Comparison of ENCODE assay signal across 9 cellular contexts in the genomic region with DNA sequence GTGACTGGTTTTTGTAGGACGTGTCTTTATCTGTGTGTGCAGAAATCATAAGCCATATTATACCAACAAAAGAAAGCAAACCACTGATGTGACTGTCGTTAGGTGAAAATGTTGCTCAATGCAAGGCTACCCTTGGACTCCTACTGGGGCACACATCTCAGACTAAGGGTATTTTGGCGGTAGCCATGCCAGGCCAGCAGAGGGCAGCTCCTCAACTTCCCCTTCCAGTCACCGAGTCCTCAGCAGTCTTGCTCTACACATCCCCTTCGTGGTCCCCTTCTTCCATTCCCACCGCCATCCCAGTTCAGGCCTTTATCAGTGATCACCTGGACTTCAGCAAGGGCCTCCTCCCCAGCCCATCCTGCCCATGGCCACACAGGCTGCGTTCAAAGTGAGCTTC.
A peak's percentile ranks its signal among the peaks of the same experiment; 100 is the strongest.
DNase-seq lines count a peak whose midpoint lies in the region; ATAC-seq, FAIRE-seq and TF ChIP-seq lines count a peak whose summit lies in the region.
"Had no signal": no experiment of that assay in that cellular context is flagged by ENCODE, and none has a peak within 500 bp of the region (broad histone marks: within the 10 kb centered on the region; RNA-seq: fewer than 3 reads in every experiment).

No MANE protein-coding gene starts in this region.

- peak overlapping the region; percentile 70 for H2AFZ ChIP-seq in endothelial cell of umbilical vein (ENCODE audit: low read depth, low read length)

- H3K36me3 ChIP-seq in heart right ventricle: no peaks in the 10 kb centered on the region
- H3K36me3 ChIP-seq in NT2/D1 (ENCODE audit: insufficient read depth, insufficient read length, low read length): no peaks in the 10 kb centered on the region
- no peaks in the 10 kb centered on the region for H3K36me3 ChIP-seq in endothelial cell of umbilical vein (ENCODE audit: control insufficient read depth in 2 of 2, extremely low read depth in 1 of 2, insufficient read depth in 2 of 2, low read length in 2 of 2)

- no peaks in the 10 kb centered on the region for H3K36me3 Mint-ChIP-seq in type B pancreatic cell

- peak overlapping the region; percentile 57 for H3K4me2 ChIP-seq in endothelial cell of umbilical vein (ENCODE audit: insufficient read depth, low read length)

- no peak overlapping the region for H3K27ac Mint-ChIP-seq in type B pancreatic cell

- no peaks in the 10 kb centered on the region for H3K9me3 Mint-ChIP-seq in type B pancreatic cell

- no peaks in the 10 kb centered on the region for H3K4me1 ChIP-seq in heart right ventricle
- no peaks in the 10 kb centered on the region for H3K4me1 ChIP-seq in right cardiac atrium (ENCODE audit: control insufficient read depth, insufficient read depth, low read length)
- no peaks in the 10 kb centered on the region for H3K4me1 ChIP-seq in NT2/D1 (ENCODE audit: insufficient read depth, insufficient read length)
- H3K4me1 ChIP-seq in endothelial cell of umbilical vein (ENCODE audit: control insufficient read depth, extremely low read depth, insufficient read depth, low read length): peaks cover 50% of the 10 kb centered on the region

- H3K9ac ChIP-seq in NT2/D1 (ENCODE audit: insufficient read length, low read depth) (no peak overlapping the region), endothelial cell of umbilical vein (replicated peaks; ENCODE audit: extremely low read depth, insufficient read depth, low read length) (peak overlapping the region; percentile 6)

- ATAC-seq in heart right ventricle: peak in 2 of 8 donors; percentile 30 to 35
- no peak for ATAC-seq in right cardiac atrium
- no peak for ATAC-seq in GM21367 (IDR thresholded peaks at IDR 0.05; ENCODE audit: unreplicated experiment)

- no peak overlapping the region for H3K4me3 ChIP-seq in heart right ventricle
- no peak overlapping the region for H3K4me3 ChIP-seq in right cardiac atrium (ENCODE audit: low read length)
- H3K4me3 ChIP-seq in NT2/D1 (ENCODE audit: insufficient read length, low read depth): no peak overlapping the region
- H3K4me3 ChIP-seq in endothelial cell of umbilical vein (replicated peaks in 1 of 3; ENCODE audit: insufficient read depth in 1 of 3, low read depth in 1 of 3, low read length in 3 of 3): no peak overlapping the region
- H3K4me3 ChIP-seq in foreskin fibroblast (ENCODE audit: low read depth in 1 of 2, low read length in 2 of 2): no peak overlapping the region

- TF ChIP-seq CTCF in heart right ventricle (IDR thresholded peaks at IDR 0.05) (peak in 6 of 9 donors; percentile 30 to 51 (median 36)), endothelial cell of umbilical vein (IDR thresholded peaks at IDR 0.05; ENCODE audit: extremely low read depth in 1 of 2, insufficient read depth in 1 of 2, low read depth in 1 of 2, low read length in 2 of 2) (peak; percentile 48 to 67), type B pancreatic cell (conservative IDR thresholded peaks at IDR 0.05) (peak; percentile 58), foreskin fibroblast (IDR thresholded peaks at IDR 0.05; ENCODE audit: low read depth, low read length) (no peak)

- TF ChIP-seq POLR2A in endothelial cell of umbilical vein (IDR thresholded peaks at IDR 0.05; ENCODE audit: low read depth, low read length): no peak

- CTCF ChIA-PET in endothelial cell of umbilical vein (lab: Charles Lee): interaction anchor here (0.7 to 2.7 kb wide), 17 partner anchors 10 to 1297 kb away, joined by 3 to 35 read pairs (median 6); no protein-coding TSS in a partner anchor

- H3K27me3 ChIP-seq in heart right ventricle: peaks cover 0 to 42% (median 26%) of the 10 kb centered on the region in 7 donors
- no peaks in the 10 kb centered on the region for H3K27me3 ChIP-seq in right cardiac atrium (ENCODE audit: control insufficient read depth, insufficient read depth)
- no peaks in the 10 kb centered on the region for H3K27me3 ChIP-seq in NT2/D1 (ENCODE audit: insufficient read depth, insufficient read length)
- H3K27me3 ChIP-seq in endothelial cell of umbilical vein (ENCODE audit: control insufficient read depth in 2 of 2, insufficient read depth in 2 of 2, low read length in 2 of 2): no peaks in the 10 kb centered on the region

- BruUV-seq in endothelial cell of umbilical vein (replicated peaks; lab: Mats Ljungman, UMichigan): no TSS peak

- no peaks in the 10 kb centered on the region for H3K9me3 ChIP-seq in heart right ventricle
- H3K9me3 ChIP-seq in right cardiac atrium (ENCODE audit: control insufficient read depth, low read length): no peaks in the 10 kb centered on the region
- no peaks in the 10 kb centered on the region for H3K9me3 ChIP-seq in NT2/D1 (ENCODE audit: insufficient read depth, low read length)
- no peaks in the 10 kb centered on the region for H3K9me3 ChIP-seq in endothelial cell of umbilical vein (replicated peaks; ENCODE audit: control insufficient read depth, insufficient read depth, low read length)

- H3K27ac ChIP-seq in heart right ventricle: no peak overlapping the region
- no peak overlapping the region for H3K27ac ChIP-seq in right cardiac atrium (ENCODE audit: low read length)
- peak overlapping the region; percentile 92 for H3K27ac ChIP-seq in endothelial cell of umbilical vein (ENCODE audit: insufficient read depth, low read depth, low read length)

- dilution Hi-C loops in endothelial cell of umbilical vein (cut with MboI; ENCODE audit: extremely low pct_ligation_motif_present, low sequenced_read_pairs): no loop called here

- H4K20me1 ChIP-seq in endothelial cell of umbilical vein (replicated peaks; ENCODE audit: control insufficient read depth, extremely low read depth, insufficient read depth, low read length): no peaks in the 10 kb centered on the region

- POLR2A ChIA-PET in endothelial cell of umbilical vein (lab: Charles Lee): no interaction called here

- H3K27me3 Mint-ChIP-seq in type B pancreatic cell: peaks cover 57% of the 10 kb centered on the region

- FAIRE-seq in endothelial cell of umbilical vein (lab: Jason Lieb, UNC): peak; percentile 56
- FAIRE-seq: islet of Langerhans had no signal

- no peaks in the 10 kb centered on the region for H3K9me1 ChIP-seq in endothelial cell of umbilical vein (replicated peaks; ENCODE audit: control insufficient read depth, extremely low read depth, insufficient read depth, low read length)

- DNase-seq in heart right ventricle (no peak), right cardiac atrium (no peak), NT2/D1 (ENCODE audit: low read depth, low spot score) (peak; percentile 15), endothelial cell of umbilical vein (ENCODE audit: low read depth, low spot score) (no peak), type B pancreatic cell (ENCODE audit: extremely low spot score, unreplicated experiment) (no peak), foreskin fibroblast (no peak), middle frontal gyrus (ENCODE audit: extremely low spot score, low spot score) (no peak)

- H3K4me3 Mint-ChIP-seq in type B pancreatic cell: no peak overlapping the region

- H3K4me1 Mint-ChIP-seq in type B pancreatic cell (ENCODE audit: unreplicated experiment): peaks cover under 1% of the 10 kb centered on the region

- H3K79me2 ChIP-seq in endothelial cell of umbilical vein (ENCODE audit: control insufficient read depth, insufficient read depth, low read length): no peaks in the 10 kb centered on the region

- intact Hi-C loops in heart right ventricle (cut with DNase I): loop anchor here in 6 of 10 donors (5.0 to 10.0 kb wide), 3 partner anchors 57 to 165 kb away; no protein-coding TSS in a partner anchor
- intact Hi-C loops in right cardiac atrium (cut with DNase I): no loop called here
- intact Hi-C loops in endothelial cell of umbilical vein (cut with micrococcal nuclease): loop anchor here (1.0 to 10.0 kb wide), 9 partner anchors 16 to 1523 kb away; a partner anchor contains a TSS

- WGBS in heart right ventricle, 2 donors: 38 to 40% methylated on average over 7 of the region's 7 CpGs
- WGBS in right cardiac atrium: 49% methylated on average over 7 of the region's 7 CpGs

TF ChIP-seq in endothelial cell of umbilical vein, 7 proteins besides CTCF, POLR2A, EP300 and RAD21:
- no peak for TF ChIP-seq POLR2AphosphoS5 (IDR thresholded peaks at IDR 0.05; ENCODE audit: insufficient read depth, low read depth, low read length)
- no peak for TF ChIP-seq FOS (IDR thresholded peaks at IDR 0.05; ENCODE audit: borderline replicate concordance, insufficient read depth, low read length)
- no peak for TF ChIP-seq JUN (IDR thresholded peaks at IDR 0.05; ENCODE audit: borderline replicate concordance, insufficient read depth, insufficient read length, low read depth)
- TF ChIP-seq MYC (IDR thresholded peaks at IDR 0.05; ENCODE audit: low read depth, low read length): no peak
- TF ChIP-seq, protein P1, sequence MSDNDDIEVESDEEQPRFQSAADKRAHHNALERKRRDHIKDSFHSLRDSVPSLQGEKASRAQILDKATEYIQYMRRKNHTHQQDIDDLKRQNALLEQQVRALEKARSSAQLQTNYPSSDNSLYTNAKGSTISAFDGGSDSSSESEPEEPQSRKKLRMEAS (IDR thresholded peaks at IDR 0.05; ENCODE audit: insufficient read depth, insufficient read length): no peak
- TF ChIP-seq EZH2 (IDR thresholded peaks at IDR 0.05; ENCODE audit: borderline replicate concordance, low read depth, low read length, severe bottlenecking): no peak
- TF ChIP-seq GATA2 (IDR thresholded peaks at IDR 0.05; ENCODE audit: insufficient read depth, insufficient read length, low read depth, low read length): no peak

Comparison
In these comparisons a context has a peak if more than half of its experiments do, and no peak if none do; other contexts are left out.
1. intact Hi-C loops: an anchor here in heart right ventricle (5.0 to 10.0 kb wide) and endothelial cell of umbilical vein (1.0 to 10.0 kb wide); none called in right cardiac atrium.